Comparison of ENCODE assay signal across 24 cellular contexts in genomic region chr16:78609542-78610253, GRCh38.
DNase-seq lines count a peak whose midpoint lies in the region; ATAC-seq, FAIRE-seq and TF ChIP-seq lines count a peak whose summit lies in the region.
"Had no signal": no experiment of that assay in that cellular context is flagged by ENCODE, and none has a peak within 500 bp of the region (broad histone marks: within the 10 kb centered on the region; RNA-seq: fewer than 3 reads in every experiment).

No MANE protein-coding gene starts in this region.

- WGBS in K562 (ENCODE audit: insufficient coverage, low coverage, missing lambda C conversion rate) = 2% methylated on average over 12 of the region's 12 CpGs
- 30% methylated on average over 12 of the region's 12 CpGs for WGBS in liver
- WGBS in trophoblast cell (ENCODE audit: extremely low coverage, insufficient coverage, insufficient read length) = no CpG with 5 or more reads among the region's 12 CpGs

- H3K27me3 Mint-ChIP-seq in Caco-2 (ENCODE audit: insufficient read depth, unreplicated experiment) (peaks cover 4% of the 10 kb centered on the region), CD14-positive monocyte (ENCODE audit: low read depth in 3 of 3) (peaks cover 1 to 5% (median 1%) of the 10 kb centered on the region in 3 donors)
- H3K27me3 Mint-ChIP-seq in stimulated activated naive CD8-positive, alpha-beta T cell treated with anti-CD3 and anti-CD28 coated beads, Interleukin-15, amount 100 ng/mL, for 72 hours = no peaks in the 10 kb centered on the region
- H3K27me3 Mint-ChIP-seq: activated naive CD8-positive, alpha-beta T cell treated with anti-CD3 and anti-CD28 coated beads for 36 hours; IgD-negative memory B cell had no signal

- H3K27me3 ChIP-seq in Caco-2 (replicated peaks; ENCODE audit: control insufficient read depth, insufficient read depth, low read length) = no peaks in the 10 kb centered on the region
- peaks cover 5 to 8% of the 10 kb centered on the region in 2 experiments; a peak in 4 of 5 replicates for H3K27me3 ChIP-seq in K562 (ENCODE audit: control insufficient read depth in 2 of 2, insufficient read depth in 2 of 2, low read length in 2 of 2)
- no peaks in the 10 kb centered on the region for H3K27me3 ChIP-seq in liver (ENCODE audit: control insufficient read depth in 4 of 4, insufficient read depth in 4 of 4, low read length in 3 of 4)
- no peaks in the 10 kb centered on the region for H3K27me3 ChIP-seq in trophoblast cell (ENCODE audit: insufficient read depth, low read length)
- H3K27me3 ChIP-seq: BLaER1 treated with 17β-estradiol and CSF1 and Interleukin-3, amounts not matched to agents 10 nM and 100 nM; body of pancreas; heart right ventricle; SJSA1 had no signal

- FAIRE-seq in K562 (lab: Jason Lieb, UNC) = peak; percentile 35
- FAIRE-seq in HTR-8/SVneo (lab: Jason Lieb, UNC) = no peak
- FAIRE-seq: colon, GM12892, urothelium cell line had no signal

- no peaks in the 10 kb centered on the region for H3K36me3 Mint-ChIP-seq in Caco-2 (ENCODE audit: insufficient read depth, unreplicated experiment)
- H3K36me3 Mint-ChIP-seq in activated naive CD4-positive, alpha-beta T cell treated with anti-CD3 and anti-CD28 coated beads, Interleukin-2, amount 50 U/mL, for 72 hours = no peaks in the 10 kb centered on the region
- no peaks in the 10 kb centered on the region for H3K36me3 Mint-ChIP-seq in CD14-positive monocyte

- H3K79me2 ChIP-seq in K562 (ENCODE audit: control insufficient read depth, insufficient read depth, low read length) = no peaks in the 10 kb centered on the region
- no peaks in the 10 kb centered on the region for H3K79me2 ChIP-seq in trophoblast cell (ENCODE audit: control insufficient read depth, insufficient read depth, low read length, poor library complexity)

- no peak for TF ChIP-seq EP300 in K562 (IDR thresholded peaks at IDR 0.05; ENCODE audit: low read length)

- no peak overlapping the region for H2AK5ac ChIP-seq in trophoblast cell (ENCODE audit: low read length)

- H3K4ac ChIP-seq in trophoblast cell (ENCODE audit: low read depth, low read length) = no peak overlapping the region

- no TSS peak for BruUV-seq in Caco-2 (replicated peaks; lab: Mats Ljungman, UMichigan)
- no TSS peak for BruUV-seq in K562 (replicated peaks; lab: Mats Ljungman, UMichigan)

- H3K9me3 Mint-ChIP-seq in Caco-2 (ENCODE audit: unreplicated experiment) = peaks cover 9% of the 10 kb centered on the region
- H3K9me3 Mint-ChIP-seq in activated naive CD4-positive, alpha-beta T cell treated with anti-CD3 and anti-CD28 coated beads, Interleukin-2, amount 50 U/mL, for 72 hours = no peaks in the 10 kb centered on the region
- peaks cover 0 to 2% (median 0%) of the 10 kb centered on the region in 7 donors for H3K9me3 Mint-ChIP-seq in CD14-positive monocyte
- H3K9me3 Mint-ChIP-seq in stimulated activated naive CD8-positive, alpha-beta T cell treated with anti-CD3 and anti-CD28 coated beads, Interleukin-15, amount 100 ng/mL, for 72 hours = peaks cover 0 to 15% of the 10 kb centered on the region in 2 donors
- H3K9me3 Mint-ChIP-seq: activated naive CD8-positive, alpha-beta T cell treated with anti-CD3 and anti-CD28 coated beads for 36 hours; activated T-helper 1 cell treated with anti-CD3 and anti-CD28 coated beads, Interleukin-12 subunit alpha, Interleukin-12 subunit beta, Interleukin-2, Interleukin-4 antibody, amounts not matched to agents 30 ng/mL and 10 ng/mL and 1 ng/mL, durations not matched to agents 14 hours and 24 hours and 36 hours; T-helper 2 cell treated with Interferon-gamma antibody and Interleukin-4, amounts not matched to agents 5 μg/mL and 100 μg/mL, for 36 hours had no signal

- no peaks in the 10 kb centered on the region for H3K36me3 ChIP-seq in Caco-2 (ENCODE audit: control insufficient read depth, insufficient read depth, low read length)
- H3K36me3 ChIP-seq in K562 (ENCODE audit: control insufficient read depth, insufficient read depth, low read length) = no peaks in the 10 kb centered on the region
- H3K36me3 ChIP-seq in liver (ENCODE audit: control insufficient read depth in 4 of 4, insufficient read depth in 3 of 4, low read depth in 1 of 4, low read length in 3 of 4) = no peaks in the 10 kb centered on the region
- H3K36me3 ChIP-seq in trophoblast cell (ENCODE audit: control insufficient read depth in 1 of 2, insufficient read depth in 2 of 2, low read length in 2 of 2) = no peaks in the 10 kb centered on the region
- H3K36me3 ChIP-seq: BLaER1 treated with 17β-estradiol and CSF1 and Interleukin-3, amounts not matched to agents 10 nM and 100 nM; heart right ventricle; neutrophil; SJSA1 had no signal

- CTCF ChIA-PET in Caco-2 (lab: Charles Lee) (interaction anchor here (0.9 kb wide), 1 partner anchor 515 kb away, joined by 3 read pairs; no protein-coding TSS in a partner anchor), K562 (lab: Yijun Ruan, JAX; ENCODE audit: low intra/inter-chr PET ratio) (no interaction called here)

- intact Hi-C loops in Caco-2 (cut with micrococcal nuclease; ENCODE audit: unreplicated experiment) = no loop called here
- intact Hi-C loops in K562 (cut with micrococcal nuclease) = no loop called here
- intact Hi-C loops in CD14-positive monocyte (cut with micrococcal nuclease) = no loop called here

- TF ChIP-seq CTCF in Caco-2 (IDR thresholded peaks at IDR 0.05; ENCODE audit: insufficient read depth in 1 of 2, low read depth in 1 of 2, low read length in 1 of 2, severe bottlenecking in 1 of 2, unreplicated experiment in 1 of 2) = no peak
- no peak for TF ChIP-seq CTCF in K562 (IDR thresholded peaks at IDR 0.05 in 2 of 3, conservative IDR thresholded peaks at IDR 0.05 in 1 of 3; ENCODE audit: insufficient read depth in 2 of 3, low read depth in 1 of 3, low read length in 3 of 3)
- no peak for TF ChIP-seq CTCF in liver (IDR thresholded peaks at IDR 0.05; ENCODE audit: low read depth, low read length, missing input control)
- TF ChIP-seq CTCF in CD14-positive monocyte (IDR thresholded peaks at IDR 0.05) = no peak

- H4K12ac ChIP-seq in trophoblast cell (ENCODE audit: low read depth, low read length) = no peak overlapping the region

- no peak for TF ChIP-seq RAD21 in K562 (CRISPR knock-in tag; conservative IDR thresholded peaks at IDR 0.05 in 1 of 2, IDR thresholded peaks at IDR 0.05 in 1 of 2)
- TF ChIP-seq RAD21 in liver (IDR thresholded peaks at IDR 0.05) = no peak

- no peak overlapping the region for H3K23ac ChIP-seq in trophoblast cell (ENCODE audit: low read length)

- H3K79me1 ChIP-seq in trophoblast cell (ENCODE audit: low read length) = peaks cover 32% of the 10 kb centered on the region

- H3K4me1 Mint-ChIP-seq in Caco-2 (ENCODE audit: low read depth, unreplicated experiment) (peaks cover 15% of the 10 kb centered on the region), CD14-positive monocyte (peaks cover 2% of the 10 kb centered on the region)
- peaks cover 8% of the 10 kb centered on the region for H3K4me1 Mint-ChIP-seq in stimulated activated naive CD8-positive, alpha-beta T cell treated with anti-CD3 and anti-CD28 coated beads, Interleukin-15, amount 100 ng/mL, for 72 hours

- H3K9ac ChIP-seq in K562 (ENCODE audit: insufficient read depth in 1 of 2, low read depth in 2 of 2, low read length in 2 of 2) (no peak overlapping the region), liver (ENCODE audit: low read depth in 1 of 2, low read length in 2 of 2) (peak overlapping the region; percentile 58 to 64), trophoblast cell (ENCODE audit: low read length) (no peak overlapping the region)
- H3K9ac ChIP-seq: BLaER1 treated with 17β-estradiol and CSF1 and Interleukin-3, amounts not matched to agents 10 nM and 100 nM had no signal

- H3K18ac ChIP-seq in trophoblast cell (ENCODE audit: low read length) = no peak overlapping the region

- H3K4me3 Mint-ChIP-seq in Caco-2 (ENCODE audit: unreplicated experiment) (peak overlapping the region; percentile 49), CD14-positive monocyte (no peak overlapping the region)
- no peak overlapping the region for H3K4me3 Mint-ChIP-seq in stimulated activated naive CD8-positive, alpha-beta T cell treated with anti-CD3 and anti-CD28 coated beads, Interleukin-15, amount 100 ng/mL, for 72 hours
- H3K4me3 Mint-ChIP-seq: activated naive CD8-positive, alpha-beta T cell treated with anti-CD3 and anti-CD28 coated beads for 36 hours; activated T-helper 1 cell treated with anti-CD3 and anti-CD28 coated beads, Interleukin-12 subunit alpha, Interleukin-12 subunit beta, Interleukin-2, Interleukin-4 antibody, amounts not matched to agents 30 ng/mL and 10 ng/mL and 1 ng/mL, durations not matched to agents 14 hours and 24 hours and 36 hours; IgD-negative memory B cell; T-helper 2 cell treated with Interferon-gamma antibody and Interleukin-4, amounts not matched to agents 5 μg/mL and 100 μg/mL, for 36 hours had no signal

- no peak for ATAC-seq in K562
- ATAC-seq in activated naive CD4-positive, alpha-beta T cell treated with anti-CD3 and anti-CD28 coated beads, Interleukin-2, amount 50 U/mL, for 72 hours = no peak
- ATAC-seq in stimulated activated naive CD8-positive, alpha-beta T cell treated with anti-CD3 and anti-CD28 coated beads, Interleukin-15, amount 100 ng/mL, for 72 hours = no peak
- ATAC-seq: body of pancreas had no signal

- in situ Hi-C loops in K562 (cut with MboI) = no loop called here

- H3K9me3 ChIP-seq in Caco-2 (no peaks in the 10 kb centered on the region), K562 (replicated peaks; ENCODE audit: control insufficient read depth, insufficient read depth, low read depth, low read length) (no peaks in the 10 kb centered on the region), liver (ENCODE audit: control insufficient read depth in 4 of 4, low read length in 3 of 4) (no peaks in the 10 kb centered on the region), trophoblast cell (ENCODE audit: insufficient read depth, low read depth, low read length) (no peaks in the 10 kb centered on the region)
- H3K9me3 ChIP-seq: BLaER1 treated with 17β-estradiol and CSF1 and Interleukin-3, amounts not matched to agents 10 nM and 100 nM; body of pancreas; heart right ventricle; neutrophil; SJSA1 had no signal

- no peak overlapping the region for H3K27ac ChIP-seq in K562 (ENCODE audit: extremely low read depth, low read depth, low read length)
- no peak overlapping the region for H3K27ac ChIP-seq in liver (ENCODE audit: low read depth in 1 of 2, low read length in 2 of 2)
- peak overlapping the region; percentile 66 for H3K27ac ChIP-seq in trophoblast cell (ENCODE audit: low read depth, low read length)
- H3K27ac ChIP-seq: BLaER1 treated with 17β-estradiol and CSF1 and Interleukin-3, amounts not matched to agents 10 nM and 100 nM; body of pancreas; HL-60; neutrophil; PC-9; SJSA1 had no signal

- peak overlapping the region; percentile 36 for H4K8ac ChIP-seq in trophoblast cell (ENCODE audit: low read depth, low read length)

- H3K27ac Mint-ChIP-seq in Caco-2 (ENCODE audit: unreplicated experiment) (peak overlapping the region; percentile 66), CD14-positive monocyte (no peak overlapping the region)
- no peak overlapping the region for H3K27ac Mint-ChIP-seq in activated naive CD4-positive, alpha-beta T cell treated with anti-CD3 and anti-CD28 coated beads, Interleukin-2, amount 50 U/mL, for 72 hours
- H3K27ac Mint-ChIP-seq in stimulated activated naive CD8-positive, alpha-beta T cell treated with anti-CD3 and anti-CD28 coated beads, Interleukin-15, amount 100 ng/mL, for 72 hours = no peak overlapping the region
- H3K27ac Mint-ChIP-seq: activated naive CD8-positive, alpha-beta T cell treated with anti-CD3 and anti-CD28 coated beads for 36 hours; activated T-helper 1 cell treated with anti-CD3 and anti-CD28 coated beads, Interleukin-12 subunit alpha, Interleukin-12 subunit beta, Interleukin-2, Interleukin-4 antibody, amounts not matched to agents 30 ng/mL and 10 ng/mL and 1 ng/mL, durations not matched to agents 14 hours and 24 hours and 36 hours; IgD-negative memory B cell; T-helper 2 cell treated with Interferon-gamma antibody and Interleukin-4, amounts not matched to agents 5 μg/mL and 100 μg/mL, for 36 hours had no signal

- H4K91ac ChIP-seq in trophoblast cell (ENCODE audit: low read depth, low read length) = peak overlapping the region; percentile 5

- peak overlapping the region; percentile 23 for H2BK5ac ChIP-seq in trophoblast cell (ENCODE audit: low read depth, low read length, poor library complexity)

- H2BK120ac ChIP-seq in trophoblast cell (ENCODE audit: insufficient read depth, low read length, poor library complexity) = peak overlapping the region; percentile 52

- no peaks in the 10 kb centered on the region for H3K9me1 ChIP-seq in K562 (ENCODE audit: control insufficient read depth, insufficient read depth, low read length)

- H3K4me1 ChIP-seq in Caco-2 (peaks cover 3% of the 10 kb centered on the region; the same call in 1 of the 2 replicates), K562 (replicated peaks in 1 of 2; ENCODE audit: control insufficient read depth in 2 of 2, insufficient read depth in 2 of 2, low read length in 2 of 2) (no peaks in the 10 kb centered on the region), liver (ENCODE audit: control insufficient read depth in 4 of 4, insufficient read depth in 4 of 4, low read length in 3 of 4) (peaks cover 0 to 8% (median 3%) of the 10 kb centered on the region in 4 donors), trophoblast cell (ENCODE audit: control insufficient read depth in 1 of 2, insufficient read depth in 2 of 2, low read length in 2 of 2) (peaks cover 2 to 12% of the 10 kb centered on the region in 2 experiments)
- H3K4me1 ChIP-seq: body of pancreas, SJSA1 had no signal

- H3K4me3 ChIP-seq in Caco-2 (ENCODE audit: low read depth, low read length) = no peak overlapping the region
- no peak overlapping the region for H3K4me3 ChIP-seq in K562
- peak overlapping the region; percentile 11 to 53 (median 43) for H3K4me3 ChIP-seq in liver (ENCODE audit: low read depth in 1 of 3, low read length in 3 of 3)
- H3K4me3 ChIP-seq in trophoblast cell (ENCODE audit: low read depth, low read length) = no peak overlapping the region
- H3K4me3 ChIP-seq: BLaER1 treated with 17β-estradiol and CSF1 and Interleukin-3, amounts not matched to agents 10 nM and 100 nM; body of pancreas; PC-9; SJSA1 had no signal

- TF ChIP-seq POLR2A in K562 (conservative IDR thresholded peaks at IDR 0.05) = no peak

- no peak overlapping the region for H2AFZ ChIP-seq in K562 (ENCODE audit: low read depth, low read length)
- H2AFZ ChIP-seq in trophoblast cell (ENCODE audit: insufficient read depth, low read length, poor library complexity) = no peak overlapping the region
- H2AFZ ChIP-seq: PC-9 had no signal

- POLR2A ChIA-PET in Caco-2 (lab: Charles Lee) = interaction anchor here (0.5 kb wide), 1 partner anchor 25 kb away, joined by 3 read pairs; no protein-coding TSS in a partner anchor
- POLR2A ChIA-PET in K562 (lab: Yijun Ruan, JAX) = interaction anchor here (0.6 kb wide), 1 partner anchor 75 kb away, joined by 3 read pairs; no protein-coding TSS in a partner anchor

- no peak overlapping the region for H3K4me2 ChIP-seq in K562 (ENCODE audit: insufficient read depth, low read length)
- H3K4me2 ChIP-seq in trophoblast cell (ENCODE audit: low read length) = peak overlapping the region; percentile 7
- H3K4me2 ChIP-seq: PC-9 had no signal

- no peak overlapping the region for H3K14ac ChIP-seq in trophoblast cell (ENCODE audit: low read length)

- DNase-seq in Caco-2 (no peak), K562 (ENCODE audit: extremely low read depth in 1 of 4, low spot score in 3 of 4) (no peak), trophoblast cell (no peak), HTR-8/SVneo (ENCODE audit: insufficient read length, low spot score) (no peak), CD14-positive monocyte (ENCODE audit: low spot score) (no peak)
- no peak for DNase-seq in activated naive CD4-positive, alpha-beta T cell treated with anti-CD3 and anti-CD28 coated beads, Interleukin-2, amount 50 U/mL, for 72 hours (ENCODE audit: low spot score in 2 of 2)
- DNase-seq in stimulated activated naive CD8-positive, alpha-beta T cell treated with anti-CD3 and anti-CD28 coated beads, Interleukin-15, amount 100 ng/mL, for 72 hours = no peak
- DNase-seq: activated naive CD8-positive, alpha-beta T cell treated with anti-CD3 and anti-CD28 coated beads for 36 hours; body of pancreas; heart right ventricle; NCI-H187 treated with DMSO at 0.1 percent for 48 hours; PC-9; stimulated activated CD4-positive, alpha-beta T cell treated with anti-CD3 and anti-CD28 coated beads, Interleukin-2, amount 100 ng/mL, for 24 hours had no signal

- no peaks in the 10 kb centered on the region for H4K20me1 ChIP-seq in K562 (replicated peaks; ENCODE audit: control insufficient read depth, insufficient read depth, low read length)
- H4K20me1 ChIP-seq: BLaER1 treated with 17β-estradiol and CSF1 and Interleukin-3, amounts not matched to agents 10 nM and 100 nM had no signal

- no peak overlapping the region for H2BK12ac ChIP-seq in trophoblast cell (ENCODE audit: low read length)

Comparison
In these comparisons a context has a peak if more than half of its experiments do, and no peak if none do; other contexts are left out.
1. H3K4me3 ChIP-seq: peak in liver (3 of 3); none in Caco-2 (single experiment), K562 (single experiment) and trophoblast cell (single experiment).
2. H3K9ac ChIP-seq: peak in liver (2 of 2); none in K562 (0 of 2) and trophoblast cell (single experiment).